Comparison of ENCODE assay signal across 9 cellular contexts in genomic region chr2:62660582-62661262, GRCh38. TPM values are rescaled to one million over a fixed set of nuclear protein-coding genes. Genes with fewer than 3 reads are reported as not detected.
DNase-seq lines count a peak whose midpoint lies in the region; ATAC-seq and TF ChIP-seq lines count a peak whose summit lies in the region.
"Had no signal": no experiment of that assay in that cellular context is flagged by ENCODE, and none has a peak within 500 bp of the region (broad histone marks: within the 10 kb centered on the region; RNA-seq: fewer than 3 reads in every experiment).

No MANE protein-coding gene starts in this region.

- H2AFZ ChIP-seq in neuronal stem cell (ENCODE audit: low read length), result peak overlapping the region; percentile 2

- no peaks in the 10 kb centered on the region for H3K27me3 Mint-ChIP-seq in chondrocyte (ENCODE audit: low read depth)
- H3K27me3 Mint-ChIP-seq in CD4-positive, alpha-beta memory T cell, result peaks cover 1 to 7% of the 10 kb centered on the region in 2 donors

- H3K9ac ChIP-seq in neuronal stem cell (ENCODE audit: low read depth, low read length, poor library complexity), result no peak overlapping the region

- H3K36me3 ChIP-seq in neuronal stem cell (replicated peaks in 1 of 2; ENCODE audit: control insufficient read depth in 2 of 2, insufficient read depth in 2 of 2, low read length in 2 of 2), result no peaks in the 10 kb centered on the region
- H3K36me3 ChIP-seq in CD4-positive, alpha-beta memory T cell (ENCODE audit: insufficient read depth, low read length), result no peaks in the 10 kb centered on the region

- intact Hi-C loops in CD4-positive, alpha-beta memory T cell (cut with micrococcal nuclease), result no loop called here

- no peaks in the 10 kb centered on the region for H3K79me1 ChIP-seq in neuronal stem cell (ENCODE audit: low read depth, low read length)

- no peaks in the 10 kb centered on the region for H3K36me3 Mint-ChIP-seq in chondrocyte (ENCODE audit: low read depth)
- H3K36me3 Mint-ChIP-seq in CD4-positive, alpha-beta memory T cell, result no peaks in the 10 kb centered on the region

- H2BK12ac ChIP-seq in neuronal stem cell (ENCODE audit: low read length), result no peak overlapping the region

- H2BK5ac ChIP-seq in neuronal stem cell (ENCODE audit: low read length), result no peak overlapping the region

- no peak overlapping the region for H4K91ac ChIP-seq in neuronal stem cell (ENCODE audit: low read depth, low read length, poor library complexity)

- H3K27ac ChIP-seq in neuronal stem cell (replicated peaks; ENCODE audit: low read length), result no peak overlapping the region
- no peak overlapping the region for H3K27ac ChIP-seq in CD4-positive, alpha-beta memory T cell (ENCODE audit: low read depth, low read length)

- peaks cover 47% of the 10 kb centered on the region for H3K4me1 Mint-ChIP-seq in chondrocyte (ENCODE audit: low read depth)
- H3K4me1 Mint-ChIP-seq in CD4-positive, alpha-beta memory T cell, result peaks cover 0 to 4% (median 3%) of the 10 kb centered on the region in 4 donors

- DNase-seq in ELR (ENCODE audit: low read depth) (peak; percentile 84), chondrocyte (ENCODE audit: low spot score) (no peak), neuronal stem cell (ENCODE audit: low spot score) (no peak), SHP77 (lab: John Stamatoyannopoulos, UW) (no peak), D341Med (ENCODE audit: low spot score) (no peak)
- no peak for DNase-seq in CD4-positive, alpha-beta memory T cell
- DNase-seq: dorsolateral prefrontal cortex had no signal

- no peak overlapping the region for H3K4me3 ChIP-seq in neuronal stem cell (ENCODE audit: low read length in 2 of 2)
- no peak overlapping the region for H3K4me3 ChIP-seq in CD4-positive, alpha-beta memory T cell (ENCODE audit: low read length in 2 of 2)
- H3K4me3 ChIP-seq: dorsolateral prefrontal cortex had no signal

- H3K4me2 ChIP-seq in neuronal stem cell (ENCODE audit: insufficient read depth, low read length, poor library complexity, severe bottlenecking), result no peak overlapping the region

- POLR2A ChIA-PET in CD4-positive, alpha-beta memory T cell (lab: Charles Lee; ENCODE audit: partially characterized antibody), result no interaction called here

- no peak overlapping the region for H2AK5ac ChIP-seq in neuronal stem cell (ENCODE audit: low read depth, low read length)

- H3K27ac Mint-ChIP-seq in chondrocyte (ENCODE audit: unreplicated experiment), result peak overlapping the region; percentile 69
- no peak overlapping the region for H3K27ac Mint-ChIP-seq in CD4-positive, alpha-beta memory T cell

- WGBS in neuronal stem cell (ENCODE audit: extremely low coverage in 2 of 2, insufficient read length in 2 of 2, insufficient replicate concordance in 1 of 2), 2 donors, result no CpG with 5 or more reads among the region's 2 CpGs

- no peak overlapping the region for H3K14ac ChIP-seq in neuronal stem cell (ENCODE audit: low read length)

- no peak overlapping the region for H3K4me3 Mint-ChIP-seq in chondrocyte (ENCODE audit: unreplicated experiment)
- H3K4me3 Mint-ChIP-seq in CD4-positive, alpha-beta memory T cell, result no peak overlapping the region

- no peak overlapping the region for H3K18ac ChIP-seq in neuronal stem cell (ENCODE audit: low read length)

- TF ChIP-seq CTCF in chondrocyte (IDR thresholded peaks at IDR 0.05), result no peak

- H3K23ac ChIP-seq in neuronal stem cell (ENCODE audit: low read depth, low read length, poor library complexity), result no peak overlapping the region

- H3K27me3 ChIP-seq in neuronal stem cell (ENCODE audit: control insufficient read depth in 3 of 3, insufficient read depth in 3 of 3, low read depth in 1 of 3, low read length in 3 of 3), result no peaks in the 10 kb centered on the region
- H3K27me3 ChIP-seq in CD4-positive, alpha-beta memory T cell (ENCODE audit: insufficient read depth, low read length), result no peaks in the 10 kb centered on the region
- H3K27me3 ChIP-seq: dorsolateral prefrontal cortex had no signal

- peaks cover 3 to 22% of the 10 kb centered on the region in 2 donors for H3K4me1 ChIP-seq in neuronal stem cell (ENCODE audit: control insufficient read depth in 2 of 2, insufficient read depth in 1 of 2, low read depth in 1 of 2, low read length in 2 of 2)
- H3K4me1 ChIP-seq in CD4-positive, alpha-beta memory T cell (ENCODE audit: insufficient read depth, low read length), result no peaks in the 10 kb centered on the region

- CTCF ChIA-PET in CD4-positive, alpha-beta memory T cell (lab: Charles Lee; ENCODE audit: partially characterized antibody), result no interaction called here

- no peaks in the 10 kb centered on the region for H3K9me3 ChIP-seq in neuronal stem cell (replicated peaks in 1 of 2; ENCODE audit: control insufficient read depth in 2 of 2, insufficient read depth in 1 of 2, low read depth in 1 of 2, low read length in 2 of 2)
- H3K9me3 ChIP-seq in CD4-positive, alpha-beta memory T cell (ENCODE audit: control insufficient read depth in 1 of 2, low read length in 2 of 2), result no peaks in the 10 kb centered on the region

- H3K4ac ChIP-seq in neuronal stem cell (ENCODE audit: low read length), result no peak overlapping the region

- H2BK15ac ChIP-seq in neuronal stem cell (ENCODE audit: low read length), result no peak overlapping the region

- no peaks in the 10 kb centered on the region for H3K9me3 Mint-ChIP-seq in chondrocyte (ENCODE audit: low read depth)
- H3K9me3 Mint-ChIP-seq in CD4-positive, alpha-beta memory T cell, result no peaks in the 10 kb centered on the region

- no peak overlapping the region for H4K8ac ChIP-seq in neuronal stem cell (ENCODE audit: low read depth, low read length)

- peak; percentile 42 for ATAC-seq in HG03439 (IDR thresholded peaks at IDR 0.05; ENCODE audit: unreplicated experiment)
- no peak for ATAC-seq in HG03108 (IDR thresholded peaks at IDR 0.05; ENCODE audit: unreplicated experiment)

- no peak overlapping the region for H2BK120ac ChIP-seq in neuronal stem cell (ENCODE audit: low read depth, low read length)

RNA-seq across cellular contexts. Expression of gene EHBP1, which starts 44.8 kb away (rescaled TPM):
- total RNA-seq in chondrocyte, result 44.8 to 54.9 TPM (median 48.6 TPM) in 3 replicates
- polyA plus RNA-seq in neuronal stem cell (2013, experiment 1 of 2), result 34.0 TPM
- 33.8 TPM for polyA plus RNA-seq in neuronal stem cell (2013, experiment 2 of 2)
- 10 to 100 TPM; 26.8 to 31.9 TPM for total RNA-seq in CD4-positive, alpha-beta memory T cell
- polyA plus RNA-seq in CD4-positive, alpha-beta memory T cell, result 10 to 100 TPM in 1 of 2 donors, 1 to 10 TPM in 1; 9.2 to 15.2 TPM
